ENCODE assay signal across 1 cellular context in the genomic region with DNA sequence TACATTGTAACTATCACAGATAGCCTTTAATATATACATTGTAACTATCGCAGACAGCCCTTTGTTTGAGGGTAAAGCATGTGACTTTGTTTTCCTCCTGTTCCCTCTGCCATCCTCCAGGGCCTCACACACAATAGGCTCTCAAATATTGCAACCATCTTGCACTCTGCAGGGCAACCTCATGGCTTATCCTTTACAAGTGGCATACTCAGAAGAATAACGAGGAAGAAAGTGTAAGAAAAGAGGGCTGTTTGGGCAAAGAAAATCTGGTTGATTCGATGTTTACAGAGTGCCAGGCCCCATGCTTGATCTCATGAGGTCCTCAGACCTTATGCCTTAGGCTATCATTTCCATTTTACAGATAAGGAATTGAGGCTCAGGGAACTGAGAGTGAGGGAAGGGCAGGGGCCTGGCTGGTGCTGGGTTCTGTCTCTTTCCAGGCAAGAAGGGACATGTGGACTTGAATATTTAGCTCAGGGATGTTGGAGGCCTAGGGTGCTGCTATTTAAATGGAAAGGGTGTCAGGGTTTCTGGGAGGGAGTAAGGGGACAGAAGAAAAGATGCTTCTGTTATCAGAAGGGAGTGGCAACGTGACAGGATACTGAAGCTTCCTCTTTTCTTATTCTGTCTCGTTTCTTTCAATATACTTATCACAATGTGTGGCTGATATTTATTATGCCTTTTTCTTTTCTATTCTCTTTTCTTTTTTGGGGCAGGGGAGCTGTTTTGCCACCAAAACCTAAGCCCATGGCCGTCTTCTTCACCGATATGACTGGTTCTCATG.
TF ChIP-seq lines count a peak whose summit lies in the region.

No MANE protein-coding gene starts in this region.

TF ChIP-seq in IMR-90, 13 proteins besides CTCF, POLR2A, EP300 and RAD21 (continued from another document):
- TF ChIP-seq MXI1 (IDR thresholded peaks at IDR 0.05; ENCODE audit: borderline replicate concordance, low read depth, low read length) = no peak
- no peak for TF ChIP-seq CHD1 (IDR thresholded peaks at IDR 0.05; ENCODE audit: low read depth, low read length)
- TF ChIP-seq, protein P1, sequence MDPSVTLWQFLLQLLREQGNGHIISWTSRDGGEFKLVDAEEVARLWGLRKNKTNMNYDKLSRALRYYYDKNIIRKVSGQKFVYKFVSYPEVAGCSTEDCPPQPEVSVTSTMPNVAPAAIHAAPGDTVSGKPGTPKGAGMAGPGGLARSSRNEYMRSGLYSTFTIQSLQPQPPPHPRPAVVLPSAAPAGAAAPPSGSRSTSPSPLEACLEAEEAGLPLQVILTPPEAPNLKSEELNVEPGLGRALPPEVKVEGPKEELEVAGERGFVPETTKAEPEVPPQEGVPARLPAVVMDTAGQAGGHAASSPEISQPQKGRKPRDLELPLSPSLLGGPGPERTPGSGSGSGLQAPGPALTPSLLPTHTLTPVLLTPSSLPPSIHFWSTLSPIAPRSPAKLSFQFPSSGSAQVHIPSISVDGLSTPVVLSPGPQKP (IDR thresholded peaks at IDR 0.05; ENCODE audit: borderline replicate concordance, low read depth, low read length) = no peak
- TF ChIP-seq BHLHE40 (IDR thresholded peaks at IDR 0.05; ENCODE audit: low read depth, low read length) = no peak
- TF ChIP-seq, protein P2, sequence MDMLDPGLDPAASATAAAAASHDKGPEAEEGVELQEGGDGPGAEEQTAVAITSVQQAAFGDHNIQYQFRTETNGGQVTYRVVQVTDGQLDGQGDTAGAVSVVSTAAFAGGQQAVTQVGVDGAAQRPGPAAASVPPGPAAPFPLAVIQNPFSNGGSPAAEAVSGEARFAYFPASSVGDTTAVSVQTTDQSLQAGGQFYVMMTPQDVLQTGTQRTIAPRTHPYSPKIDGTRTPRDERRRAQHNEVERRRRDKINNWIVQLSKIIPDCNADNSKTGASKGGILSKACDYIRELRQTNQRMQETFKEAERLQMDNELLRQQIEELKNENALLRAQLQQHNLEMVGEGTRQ (IDR thresholded peaks at IDR 0.05; ENCODE audit: low read depth, low read length) = no peak
- no peak for TF ChIP-seq NFE2L2 (IDR thresholded peaks at IDR 0.05; ENCODE audit: low read depth, low read length)
